ENCODE assay signal across 14 cellular contexts in genomic region chr1:12169442-12170135, GRCh38. TPM values are rescaled to one million over a fixed set of nuclear protein-coding genes. Genes with fewer than 3 reads are reported as not detected.
DNase-seq lines count a peak whose midpoint lies in the region; ATAC-seq and TF ChIP-seq lines count a peak whose summit lies in the region.
"Had no signal": no experiment of that assay in that cellular context is flagged by ENCODE, and none has a peak within 500 bp of the region (broad histone marks: within the 10 kb centered on the region; RNA-seq: fewer than 3 reads in every experiment).

No MANE protein-coding gene starts in this region.

- POLR2A ChIA-PET in SK-N-SH (lab: Yijun Ruan, JAX): no interaction called here

- no peak overlapping the region for H2AFZ ChIP-seq in SK-N-SH (ENCODE audit: low read depth)

- CTCF ChIA-PET in SK-N-SH (lab: Yijun Ruan, JAX): interaction anchor here (1.0 to 6.2 kb wide), 3 partner anchors 12 to 45 kb away, joined by 3 to 37 read pairs (median 3); no protein-coding TSS in a partner anchor

- peaks cover 14% of the 10 kb centered on the region for H3K36me3 Mint-ChIP-seq in activated naive CD8-positive, alpha-beta T cell

- no peak overlapping the region for H3K4me2 ChIP-seq in SK-N-SH

- H3K36me3 ChIP-seq in heart left ventricle: peaks cover 0 to 29% (median 0%) of the 10 kb centered on the region in 9 donors
- no peaks in the 10 kb centered on the region for H3K36me3 ChIP-seq in upper lobe of left lung
- no peaks in the 10 kb centered on the region for H3K36me3 ChIP-seq in SK-N-SH (replicated peaks in 1 of 2; ENCODE audit: control insufficient read depth in 1 of 2, insufficient read depth in 2 of 2, low read length in 1 of 2)
- H3K36me3 ChIP-seq: BE2C, HAP-1, pancreas had no signal

- peak overlapping the region in 10 of 12 donors; percentile 15 to 96 (median 92) for H3K27ac ChIP-seq in heart left ventricle
- peak overlapping the region; percentile 91 to 98 (median 91) for H3K27ac ChIP-seq in upper lobe of left lung
- H3K27ac ChIP-seq in SK-N-SH (ENCODE audit: low read depth in 2 of 2, low read length in 1 of 2): no peak overlapping the region

- H4K20me1 ChIP-seq in SK-N-SH (ENCODE audit: insufficient read depth): no peaks in the 10 kb centered on the region

- H3K27me3 ChIP-seq in heart left ventricle: peaks cover 0 to 8% (median 0%) of the 10 kb centered on the region in 9 donors
- no peaks in the 10 kb centered on the region for H3K27me3 ChIP-seq in mononuclear cell (ENCODE audit: insufficient read depth, low read length)
- H3K27me3 ChIP-seq in upper lobe of left lung: no peaks in the 10 kb centered on the region
- peaks cover 15% of the 10 kb centered on the region for H3K27me3 ChIP-seq in SK-N-SH (ENCODE audit: insufficient read depth)
- H3K27me3 ChIP-seq: pancreas had no signal

- peak overlapping the region; percentile 68 for H3K27ac Mint-ChIP-seq in activated naive CD8-positive, alpha-beta T cell

- H3K4me3 Mint-ChIP-seq in activated naive CD8-positive, alpha-beta T cell: peak overlapping the region; percentile 100

- TF ChIP-seq EP300 in upper lobe of left lung (IDR thresholded peaks at IDR 0.05) (no peak), SK-N-SH (IDR thresholded peaks at IDR 0.05; ENCODE audit: borderline replicate concordance in 1 of 2, low read depth in 1 of 2, low read length in 1 of 2) (no peak)

- H3K79me2 ChIP-seq in SK-N-SH (ENCODE audit: insufficient read depth): no peaks in the 10 kb centered on the region

- TF ChIP-seq CTCF in heart left ventricle (IDR thresholded peaks at IDR 0.05) (no peak), upper lobe of left lung (IDR thresholded peaks at IDR 0.05) (no peak), SK-N-SH (IDR thresholded peaks at IDR 0.05) (no peak)

- no peaks in the 10 kb centered on the region for H3K9me3 ChIP-seq in heart left ventricle
- H3K9me3 ChIP-seq in mononuclear cell (ENCODE audit: low read depth, low read length): no peaks in the 10 kb centered on the region
- no peaks in the 10 kb centered on the region for H3K9me3 ChIP-seq in upper lobe of left lung
- no peaks in the 10 kb centered on the region for H3K9me3 ChIP-seq in SK-N-SH
- H3K9me3 ChIP-seq: BE2C, HAP-1, pancreas had no signal

- peak overlapping the region in 8 of 12 donors; percentile 71 to 99 (median 91) for H3K4me3 ChIP-seq in heart left ventricle
- peak overlapping the region; percentile 90 for H3K4me3 ChIP-seq in mononuclear cell (ENCODE audit: low read length)
- peak overlapping the region in 2 of 4 donors; percentile 85 to 94 for H3K4me3 ChIP-seq in upper lobe of left lung
- H3K4me3 ChIP-seq in SK-N-SH (ENCODE audit: low read depth in 2 of 2, low read length in 1 of 2): no peak overlapping the region
- H3K4me3 ChIP-seq: HAP-1 had no signal

- 76 to 80% (median 77%) methylated on average over 8 of the region's 8 CpGs for WGBS in heart left ventricle, 4 donors
- WGBS in upper lobe of left lung, 2 donors: 77 to 86% methylated on average over 7 to 8 of the region's 8 CpGs
- WGBS in SK-N-SH (ENCODE audit: low lambda C conversion rate): 81% methylated on average over 5 of the region's 8 CpGs

- ATAC-seq in heart left ventricle (no peak), left ventricle myocardium superior (no peak), upper lobe of left lung (ENCODE audit: low FRiP score in 2 of 2) (no peak), HG03108 (IDR thresholded peaks at IDR 0.05; ENCODE audit: unreplicated experiment) (no peak)
- ATAC-seq: pancreas had no signal

- H3K27me3 Mint-ChIP-seq in activated naive CD8-positive, alpha-beta T cell: no peaks in the 10 kb centered on the region

- no peak overlapping the region for H3K9ac ChIP-seq in SK-N-SH

- peaks cover 66% of the 10 kb centered on the region for H3K4me1 Mint-ChIP-seq in activated naive CD8-positive, alpha-beta T cell (ENCODE audit: low read depth)

- no peaks in the 10 kb centered on the region for H3F3A ChIP-seq in SK-N-SH (replicated peaks; ENCODE audit: insufficient read depth)

- H3K9me2 ChIP-seq in SK-N-SH: no peaks in the 10 kb centered on the region

- DNase-seq in heart left ventricle: no peak
- DNase-seq in left ventricle myocardium superior: no peak
- DNase-seq in upper lobe of left lung: no peak
- DNase-seq in AML-193 (lab: John Stamatoyannopoulos, UW): no peak
- no peak for DNase-seq in SK-N-SH
- DNase-seq: BE2C, left colon, NCI-H446, pancreas had no signal

- TF ChIP-seq POLR2A in heart left ventricle (IDR thresholded peaks at IDR 0.05) (no peak), upper lobe of left lung (IDR thresholded peaks at IDR 0.05) (no peak)

- peaks cover 4% of the 10 kb centered on the region for H3K9me3 Mint-ChIP-seq in activated naive CD8-positive, alpha-beta T cell (ENCODE audit: low read depth)

- TF ChIP-seq RAD21 in SK-N-SH (IDR thresholded peaks at IDR 0.05; ENCODE audit: low read length): no peak

- H3K4me1 ChIP-seq in heart left ventricle (peaks cover 6 to 82% (median 45%) of the 10 kb centered on the region in 12 donors), mononuclear cell (ENCODE audit: insufficient read depth, low read length) (peaks cover 91% of the 10 kb centered on the region), upper lobe of left lung (peaks cover 50 to 80% (median 68%) of the 10 kb centered on the region in 4 donors), SK-N-SH (ENCODE audit: control insufficient read depth in 1 of 2, insufficient read depth in 2 of 2, low read depth in 1 of 2, low read length in 1 of 2) (peaks cover 0 to 5% of the 10 kb centered on the region in 2 experiments; a peak in 1 of 4 replicates)
- H3K4me1 ChIP-seq: BE2C, HAP-1 had no signal

- intact Hi-C loops in heart left ventricle (cut with DNase I) (loop anchor here in 2 of 10 donors (5.0 kb wide), 2 partner anchors 37 to 38 kb away; no protein-coding TSS in a partner anchor), left ventricle myocardium superior (cut with micrococcal nuclease) (no loop called here)

TF ChIP-seq in SK-N-SH, 30 proteins besides CTCF, POLR2A, EP300 and RAD21:
- no peak for TF ChIP-seq IRF3 (IDR thresholded peaks at IDR 0.05; ENCODE audit: low read depth, low read length)
- no peak for TF ChIP-seq PBX3 (IDR thresholded peaks at IDR 0.05)
TF ChIP-seq in SK-N-SH: peak in this region for 0.

RNA-seq across cellular contexts. Expression of gene TNFRSF1B, which starts 2.8 kb away (rescaled TPM):
- total RNA-seq in heart left ventricle (10 to 100 TPM; 11.2 to 71.0 (median 16.6) TPM), left ventricle myocardium superior (13.0 TPM), mononuclear cell (210 TPM), upper lobe of left lung (100 to 1,000 TPM in 1 of 6 donors, 10 to 100 TPM in 5; 28.3 to 113 (median 58.5) TPM)
- polyA plus RNA-seq in heart left ventricle (10 to 100 TPM in 1 of 2 donors, 1 to 10 TPM in 1; 8.6 to 14.9 TPM), SK-N-SH (2012; rRNA removed) (0.18 and 0.36 TPM in 2 replicates)
- 0.14 and 0.21 TPM in 2 replicates for polyA plus RNA-seq in SK-N-SH (2012; cell fraction: cytosol; rRNA removed)
- polyA plus RNA-seq in SK-N-SH (2012; cell fraction: nucleus; rRNA removed): 0.12 and 0.14 TPM in 2 replicates
- total RNA-seq: G401 had no signal

Comparison
In these comparisons a context has a peak if more than half of its experiments do, and no peak if none do; other contexts are left out.
1. H3K27ac ChIP-seq: peak in heart left ventricle (10 of 12) and upper lobe of left lung (4 of 4); none in SK-N-SH (0 of 2).
2. H3K4me3 ChIP-seq: peak in heart left ventricle (8 of 12) and mononuclear cell (single experiment); none in SK-N-SH (0 of 2).